Comparison of ENCODE assay signal across 37 cellular contexts in the genomic region with DNA sequence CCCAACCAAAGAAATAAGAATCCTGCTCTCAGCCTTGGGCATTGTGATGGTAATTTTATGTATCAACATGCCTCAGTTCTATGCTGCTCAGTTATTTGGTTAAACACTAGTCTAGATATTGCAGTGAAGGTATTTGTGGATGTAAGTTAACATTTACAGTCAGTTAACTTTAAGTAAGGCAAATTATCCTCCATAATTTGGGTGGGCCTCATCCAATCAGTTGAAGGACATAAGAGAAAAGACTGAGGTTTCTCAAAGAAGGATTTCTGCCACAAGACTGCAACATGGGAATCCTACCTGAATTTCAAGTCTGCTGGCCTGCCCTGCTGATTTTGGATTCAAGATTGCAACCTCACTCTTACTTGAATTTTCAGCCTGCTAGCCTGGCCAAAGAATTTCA.
"Had no signal": no experiment of that assay in that cellular context is flagged by ENCODE, and none has a peak within 500 bp of the region (broad histone marks: within the 10 kb centered on the region; RNA-seq: fewer than 3 reads in every experiment).

No MANE protein-coding gene starts in this region.

- H3K9me3 ChIP-seq: MG63 had no signal

- H3K27me3 ChIP-seq: MG63 had no signal

- H3K4me3 ChIP-seq: MG63 had no signal

- DNase-seq: MG63, MM.1S, MV-4-11, NCI-H1048, NCI-H1092, NCI-H1092 treated with DMSO at 0.1 percent for 48 hours, NCI-H1105, NCI-H1105 treated with DMSO at 0.1 percent for 48 hours, NCI-H1417, NCI-H1417 treated with DMSO at 0.1 percent for 48 hours, NCI-H1436, NCI-H1436 treated with DMSO at 0.1 percent for 48 hours, NCI-H146, NCI-H1694, NCI-H1694 treated with DMSO at 0.1 percent for 48 hours, NCI-H187, NCI-H187 treated with DMSO at 0.1 percent for 48 hours, NCI-H1930, NCI-H2029, NCI-H2029 treated with DMSO at 0.1 percent for 48 hours, NCI-H2081, NCI-H2081 treated with DMSO at 0.1 percent for 48 hours, NCI-H2107, NCI-H2171, NCI-H2171 treated with DMSO at 0.1 percent for 48 hours, NCI-H2227 treated with DMSO at 0.1 percent for 48 hours, NCI-H226, NCI-H345, NCI-H446, NCI-H446 treated with DMSO at 0.1 percent for 48 hours, NCI-H510A, NCI-H510A treated with DMSO at 0.1 percent for 48 hours, NCI-H524, NCI-H524 treated with DMSO at 0.1 percent for 48 hours, NCI-H526, NCI-H526 treated with DMSO at 0.1 percent for 48 hours, NCI-H69 had no signal

- H3K36me3 ChIP-seq: MG63 had no signal
